Comparison of ENCODE assay signal across 8 cellular contexts in genomic region chr16:67481561-67482259, GRCh38. TPM values are rescaled to one million over a fixed set of nuclear protein-coding genes. Genes with fewer than 3 reads are reported as not detected.
DNase-seq lines count a peak whose midpoint lies in the region; ATAC-seq and TF ChIP-seq lines count a peak whose summit lies in the region.

No MANE protein-coding gene starts in this region.

- H3K4me2 ChIP-seq in trophoblast cell (ENCODE audit: low read length) = peak overlapping the region; percentile 60

- TF ChIP-seq POLR2A in gastroesophageal sphincter (IDR thresholded peaks at IDR 0.05) = no peak

- peak overlapping the region; percentile 14 for H3K18ac ChIP-seq in trophoblast cell (ENCODE audit: low read length)

- no peak overlapping the region for H3K9ac ChIP-seq in trophoblast cell (ENCODE audit: low read length)

- H2AFZ ChIP-seq in trophoblast cell (ENCODE audit: insufficient read depth, low read length, poor library complexity) = peak overlapping the region; percentile 74

- ATAC-seq in activated T-cell treated with anti-CD3 and anti-CD28 coated beads, Interleukin-2, amount 50 U/mL, for 4 hours = peak; percentile 13 to 20
- ATAC-seq in gastroesophageal sphincter (peak; percentile 7), GM18861 (IDR thresholded peaks at IDR 0.05; ENCODE audit: unreplicated experiment) (no peak), GM19328 (IDR thresholded peaks at IDR 0.05; ENCODE audit: unreplicated experiment) (no peak)

- no peaks in the 10 kb centered on the region for H3K27me3 Mint-ChIP-seq in activated T-cell treated with anti-CD3 and anti-CD28 coated beads, Interleukin-2, amount 50 U/mL, for 4 hours (ENCODE audit: low read depth)

- H4K91ac ChIP-seq in trophoblast cell (ENCODE audit: low read depth, low read length) = peak overlapping the region; percentile 64

- H3K23ac ChIP-seq in trophoblast cell (ENCODE audit: low read length) = no peak overlapping the region

- H3K27ac ChIP-seq in gastroesophageal sphincter = peak overlapping the region; percentile 51 to 95 (median 79)
- H3K27ac ChIP-seq in trophoblast cell (ENCODE audit: low read depth, low read length) = no peak overlapping the region

- H3K36me3 ChIP-seq in gastroesophageal sphincter (peaks cover 0 to 17% of the 10 kb centered on the region in 2 donors), trophoblast cell (ENCODE audit: control insufficient read depth in 1 of 2, insufficient read depth in 2 of 2, low read length in 2 of 2) (no peaks in the 10 kb centered on the region)

- H3K27me3 ChIP-seq in gastroesophageal sphincter (no peaks in the 10 kb centered on the region), trophoblast cell (ENCODE audit: insufficient read depth, low read length) (no peaks in the 10 kb centered on the region)

- 23 to 33% methylated on average over 5 to 11 of the region's 17 CpGs for whole genome bisulfite sequencing in gastroesophageal sphincter (ENCODE audit: low coverage in 1 of 2), 2 donors
- no CpG with 5 or more reads among the region's 17 CpGs for WGBS in trophoblast cell (ENCODE audit: extremely low coverage, insufficient coverage, insufficient read length)

- H3K4me1 ChIP-seq in gastroesophageal sphincter (peaks cover 0 to 63% (median 25%) of the 10 kb centered on the region in 3 donors), trophoblast cell (ENCODE audit: control insufficient read depth in 1 of 2, insufficient read depth in 2 of 2, low read length in 2 of 2) (peaks cover 5 to 6% of the 10 kb centered on the region in 2 experiments)

- peak overlapping the region; percentile 92 for H4K8ac ChIP-seq in trophoblast cell (ENCODE audit: low read depth, low read length)

- peaks cover 6% of the 10 kb centered on the region for H3K79me1 ChIP-seq in trophoblast cell (ENCODE audit: low read length)

- H2BK12ac ChIP-seq in trophoblast cell (ENCODE audit: low read length) = peak overlapping the region; percentile 38

- H2BK120ac ChIP-seq in trophoblast cell (ENCODE audit: insufficient read depth, low read length, poor library complexity) = no peak overlapping the region

- H3K4me1 Mint-ChIP-seq in activated T-cell treated with anti-CD3 and anti-CD28 coated beads, Interleukin-2, amount 50 U/mL, for 4 hours (ENCODE audit: low read depth) = peaks cover 37% of the 10 kb centered on the region

- peaks cover 9% of the 10 kb centered on the region for H3K79me2 ChIP-seq in trophoblast cell (ENCODE audit: control insufficient read depth, insufficient read depth, low read length, poor library complexity)

- peak overlapping the region; percentile 100 for H3K4me3 Mint-ChIP-seq in activated T-cell treated with anti-CD3 and anti-CD28 coated beads, Interleukin-2, amount 50 U/mL, for 4 hours

- no peaks in the 10 kb centered on the region for H3K36me3 Mint-ChIP-seq in activated T-cell treated with anti-CD3 and anti-CD28 coated beads, Interleukin-2, amount 50 U/mL, for 4 hours (ENCODE audit: insufficient read depth)

- peak overlapping the region; percentile 77 for H3K14ac ChIP-seq in trophoblast cell (ENCODE audit: low read length)

- no peaks in the 10 kb centered on the region for H3K9me3 ChIP-seq in gastroesophageal sphincter
- H3K9me3 ChIP-seq in trophoblast cell (ENCODE audit: insufficient read depth, low read depth, low read length) = peaks cover 2% of the 10 kb centered on the region

- TF ChIP-seq CTCF in gastroesophageal sphincter (IDR thresholded peaks at IDR 0.05) = no peak

- H3K4ac ChIP-seq in trophoblast cell (ENCODE audit: low read depth, low read length) = peak overlapping the region; percentile 4

- peak overlapping the region; percentile 58 for H2AK5ac ChIP-seq in trophoblast cell (ENCODE audit: low read length)

- no peak for TF ChIP-seq EP300 in gastroesophageal sphincter (IDR thresholded peaks at IDR 0.05)

- DNase-seq in NCI-H524 (lab: John Stamatoyannopoulos, UW) (peak; percentile 44 to 53), NCI-H524 treated with DMSO at 0.1 percent for 48 hours (lab: John Stamatoyannopoulos, UW) (no peak), NAMALWA (ENCODE audit: low spot score) (peak; percentile 62), trophoblast cell (peak in 1 of 2 donors; percentile 12)
- no peak for DNase-seq in activated T-cell treated with anti-CD3 and anti-CD28 coated beads, Interleukin-2, amount 50 U/mL, for 4 hours

- no peak overlapping the region for H2BK5ac ChIP-seq in trophoblast cell (ENCODE audit: low read depth, low read length, poor library complexity)

- peak overlapping the region; percentile 57 for H4K12ac ChIP-seq in trophoblast cell (ENCODE audit: low read depth, low read length)

- peak overlapping the region; percentile 46 to 95 for H3K4me3 ChIP-seq in gastroesophageal sphincter
- H3K4me3 ChIP-seq in trophoblast cell (ENCODE audit: low read depth, low read length) = peak overlapping the region; percentile 32

- no peaks in the 10 kb centered on the region for H3K9me3 Mint-ChIP-seq in activated T-cell treated with anti-CD3 and anti-CD28 coated beads, Interleukin-2, amount 50 U/mL, for 4 hours

RNA-seq across cellular contexts. Expression of gene ATP6V0D1, which starts 0.8 kb away (rescaled TPM):
- total RNA-seq in activated T-cell treated with anti-CD3 and anti-CD28 coated beads, Interleukin-2, amount 50 U/mL, for 4 hours = 10 to 100 TPM; 36.0 to 49.1 (median 44.5) TPM
- total RNA-seq in gastroesophageal sphincter = 100 to 1,000 TPM in 2 of 4 donors, 10 to 100 TPM in 2; 94.2 to 145 (median 110) TPM
- 101 and 104 TPM in 2 replicates for polyA plus RNA-seq in trophoblast cell (2013)

RNA-seq across cellular contexts. Expression of gene AGRP, which starts 1.6 kb away (rescaled TPM):
- total RNA-seq in activated T-cell treated with anti-CD3 and anti-CD28 coated beads, Interleukin-2, amount 50 U/mL, for 4 hours = not detected
- not detected for total RNA-seq in gastroesophageal sphincter
- polyA plus RNA-seq in trophoblast cell (2013) = not detected in 2 replicates

RNA-seq across cellular contexts. Expression of gene RIPOR1, which starts 46.9 kb away (rescaled TPM):
- 10 to 100 TPM; 17.9 to 26.2 (median 18.0) TPM for total RNA-seq in activated T-cell treated with anti-CD3 and anti-CD28 coated beads, Interleukin-2, amount 50 U/mL, for 4 hours
- total RNA-seq in gastroesophageal sphincter = 100 to 1,000 TPM in 1 of 4 donors, 10 to 100 TPM in 3; 43.3 to 112 (median 64.9) TPM
- 36.1 and 37.6 TPM in 2 replicates for polyA plus RNA-seq in trophoblast cell (2013)

RNA-seq across cellular contexts. Expression of gene HSD11B2, which starts 50.8 kb away (rescaled TPM):
- 1 to 10 TPM; 3.9 to 6.1 (median 5.2) TPM for total RNA-seq in activated T-cell treated with anti-CD3 and anti-CD28 coated beads, Interleukin-2, amount 50 U/mL, for 4 hours
- total RNA-seq in gastroesophageal sphincter = 1 to 10 TPM in 1 of 4 donors, under 1 TPM in 2, not detected in 1; 0.19 to 2.1 (median 0.27) TPM
- polyA plus RNA-seq in trophoblast cell (2013) = 20.6 and 23.3 TPM in 2 replicates

Comparison
In these comparisons a context has a peak if more than half of its experiments do, and no peak if none do; other contexts are left out.
1. DNase-seq: peak in NCI-H524 (2 of 2) and NAMALWA (single experiment); none in NCI-H524 treated with DMSO at 0.1 percent for 48 hours (single experiment) and activated T-cell treated with anti-CD3 and anti-CD28 coated beads, Interleukin-2, amount 50 U/mL, for 4 hours (single experiment).
2. ATAC-seq: peak in activated T-cell treated with anti-CD3 and anti-CD28 coated beads, Interleukin-2, amount 50 U/mL, for 4 hours (2 of 2) and gastroesophageal sphincter (single experiment); none in GM18861 (single experiment) and GM19328 (single experiment).